13 cellular contexts compared by ENCODE assay signal in the genomic region with DNA sequence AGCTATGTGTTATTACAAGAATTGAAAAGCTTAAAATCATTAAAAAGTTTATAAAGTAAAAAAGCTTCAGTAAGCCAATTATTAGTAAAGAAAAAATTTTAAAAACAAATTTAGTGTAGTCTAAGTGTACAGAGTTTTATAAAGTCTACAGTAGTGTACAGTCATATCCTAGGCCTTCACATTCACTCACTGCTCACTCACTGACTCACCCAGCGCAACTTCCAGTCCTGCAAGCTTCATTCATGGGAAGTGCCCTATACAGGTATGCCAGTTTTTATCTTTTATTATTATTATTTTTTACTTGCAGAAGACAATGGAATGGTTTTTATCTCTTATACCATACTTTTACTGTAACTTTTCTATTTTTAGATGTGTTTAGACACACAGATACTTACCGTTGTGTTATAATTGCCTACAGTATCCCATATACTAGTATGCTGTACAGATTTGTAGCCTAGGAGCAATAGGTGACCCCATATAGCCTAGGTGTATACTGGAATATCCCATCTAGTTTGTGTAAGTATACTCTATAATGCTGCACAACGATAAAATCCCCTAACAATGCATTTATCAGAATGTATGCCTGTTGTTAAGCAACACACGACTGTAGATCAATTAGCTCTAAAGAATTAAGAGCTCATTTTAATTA.
DNase-seq lines count a peak whose midpoint lies in the region; ATAC-seq, FAIRE-seq and TF ChIP-seq lines count a peak whose summit lies in the region.
"Had no signal": no experiment of that assay in that cellular context is flagged by ENCODE, and none has a peak within 500 bp of the region (broad histone marks: within the 10 kb centered on the region; RNA-seq: fewer than 3 reads in every experiment).

No MANE protein-coding gene starts in this region.

- in situ Hi-C loops in astrocyte of the spinal cord (cut with HindIII; ENCODE audit: low sequenced_read_pairs), result no loop called here

- FAIRE-seq in islet of Langerhans (lab: Jason Lieb, UNC), result peak; percentile 78
- FAIRE-seq: GM12892 had no signal

- H3K9me3 Mint-ChIP-seq in naive thymus-derived CD8-positive, alpha-beta T cell, result no peaks in the 10 kb centered on the region

- no peak overlapping the region for H3K4me3 Mint-ChIP-seq in naive thymus-derived CD8-positive, alpha-beta T cell

- H3K27me3 Mint-ChIP-seq in naive thymus-derived CD8-positive, alpha-beta T cell, result no peaks in the 10 kb centered on the region

- no peaks in the 10 kb centered on the region for H3K36me3 ChIP-seq in aorta (ENCODE audit: control insufficient read depth in 1 of 2, insufficient read depth in 2 of 2, low read length in 1 of 2)

- H3K27me3 ChIP-seq in aorta (ENCODE audit: control insufficient read depth in 1 of 2, insufficient read depth in 2 of 2, low read length in 1 of 2), result no peaks in the 10 kb centered on the region

- H3K9me3 ChIP-seq in aorta (ENCODE audit: control insufficient read depth, low read length), result no peaks in the 10 kb centered on the region

- ATAC-seq in naive thymus-derived CD8-positive, alpha-beta T cell, result no peak
- ATAC-seq in GM21367 (IDR thresholded peaks at IDR 0.05; ENCODE audit: unreplicated experiment) (no peak), aorta (ENCODE audit: low FRiP score) (no peak)

- H3K4me1 Mint-ChIP-seq in naive thymus-derived CD8-positive, alpha-beta T cell, result no peaks in the 10 kb centered on the region

- no peak overlapping the region for H3K27ac ChIP-seq in aorta (ENCODE audit: low read depth in 1 of 2, low read length in 2 of 2)
- H3K27ac ChIP-seq: HL-60 had no signal

- WGBS in aorta, 2 donors, result 93 to 96% methylated on average over 4 of the region's 4 CpGs

- no peak for TF ChIP-seq CTCF in astrocyte of the spinal cord (IDR thresholded peaks at IDR 0.05; ENCODE audit: low read depth, low read length)

- peaks cover 4 to 57% (median 18%) of the 10 kb centered on the region in 3 donors for H3K36me3 Mint-ChIP-seq in naive thymus-derived CD8-positive, alpha-beta T cell

- H3K27ac Mint-ChIP-seq in naive thymus-derived CD8-positive, alpha-beta T cell, result no peak overlapping the region

- H3K4me3 ChIP-seq in astrocyte of the spinal cord (ENCODE audit: low read depth, low read length), result no peak overlapping the region
- no peak overlapping the region for H3K4me3 ChIP-seq in aorta (ENCODE audit: low read length in 2 of 2)

- POLR2A ChIA-PET in naive thymus-derived CD8-positive, alpha-beta T cell (lab: Charles Lee), result no interaction called here

- DNase-seq in A172 (ENCODE audit: low spot score), result peak; percentile 51
- peak; percentile 60 for DNase-seq in LHCN-M2 (ENCODE audit: low read depth)
- DNase-seq in astrocyte of the spinal cord (ENCODE audit: low read depth, low spot score), result peak; percentile 61
- no peak for DNase-seq in naive thymus-derived CD8-positive, alpha-beta T cell
- no peak for DNase-seq in NCI-H2227 treated with DMSO at 0.1 percent for 48 hours (lab: John Stamatoyannopoulos, UW)
- no peak for DNase-seq in aorta
- DNase-seq: head of caudate nucleus, NCI-H146, OCI-M1 had no signal

- H3K4me1 ChIP-seq in aorta (ENCODE audit: control insufficient read depth in 1 of 2, insufficient read depth in 2 of 2, low read length in 2 of 2), result peaks cover 0 to 3% of the 10 kb centered on the region in 2 donors

- intact Hi-C loops in aorta (cut with DNase I), result no loop called here

Comparison
In these comparisons a context has a peak if more than half of its experiments do, and no peak if none do; other contexts are left out.
1. DNase-seq: peak in A172 (single experiment), LHCN-M2 (single experiment) and astrocyte of the spinal cord (single experiment); none in naive thymus-derived CD8-positive, alpha-beta T cell (0 of 10), NCI-H2227 treated with DMSO at 0.1 percent for 48 hours (single experiment) and aorta (0 of 2).